In genomic region chr16:81337097-81337496, GRCh38 we compare ENCODE assay signal across 24 cellular contexts.
"Had no signal": no experiment of that assay in that cellular context is flagged by ENCODE, and none has a peak within 500 bp of the region (broad histone marks: within the 10 kb centered on the region; RNA-seq: fewer than 3 reads in every experiment).

No MANE protein-coding gene starts in this region.

- H3K4me3 ChIP-seq: esophagus muscularis mucosa, heart right ventricle, lower lobe of right lung, prostate gland, right atrium auricular region, smooth muscle cell, stomach, thyroid gland, vagina had no signal

- ATAC-seq: heart right ventricle; left ventricle myocardium superior; lower lobe of right lung; naive thymus-derived CD8-positive, alpha-beta T cell; sciatic nerve had no signal

- H3K36me3 ChIP-seq: heart right ventricle, lower lobe of right lung, prostate gland, right atrium auricular region, thyroid gland, vagina had no signal

- H3K4me1 ChIP-seq: esophagus muscularis mucosa, lower lobe of right lung, prostate gland, right atrium auricular region, stomach, thyroid gland, vagina had no signal

- DNase-seq: effector memory CD4-positive, alpha-beta T cell; foreskin melanocyte; glutamatergic neuron; heart right ventricle; hippocampal formation; islet precursor cell; left ventricle myocardium superior; lower lobe of right lung; naive thymus-derived CD8-positive, alpha-beta T cell; nephron progenitor cell; stimulated activated CD4-positive, alpha-beta T cell treated with anti-CD3 and anti-CD28 coated beads, Interleukin-12 subunit alpha, Interleukin-12 subunit beta, amount 100 ng/mL, for 4 hours; stimulated activated CD4-positive, alpha-beta T cell treated with anti-CD3 and anti-CD28 coated beads, Interleukin-1b, Interleukin-23, amount 100 ng/mL, for 48 hours; stimulated activated CD4-positive, alpha-beta T cell treated with anti-CD3 and anti-CD28 coated beads, Interleukin-4, amount 100 ng/mL, for 1 hour; stimulated activated CD8-positive, alpha-beta memory T cell treated with anti-CD3 and anti-CD28 coated beads, Interleukin-4, amount 100 ng/mL, for 48 hours; stimulated activated naive CD4-positive, alpha-beta T cell treated with Interleukin-2 at 50 U/mL for 16 hours; stomach; thyroid gland; trophoblast cell had no signal

- H3K9me3 ChIP-seq: esophagus muscularis mucosa, lower lobe of right lung, prostate gland, right atrium auricular region, stomach, thyroid gland, vagina had no signal

- H3K4me2 ChIP-seq: smooth muscle cell had no signal

- H3K27ac ChIP-seq: esophagus muscularis mucosa, heart right ventricle, lower lobe of right lung, prostate gland, right atrium auricular region, stomach, thyroid gland, vagina had no signal

- H3K27me3 ChIP-seq: esophagus muscularis mucosa, heart right ventricle, right atrium auricular region, stomach, thyroid gland, vagina had no signal
